1 cellular context compared by ENCODE assay signal in the genomic region with DNA sequence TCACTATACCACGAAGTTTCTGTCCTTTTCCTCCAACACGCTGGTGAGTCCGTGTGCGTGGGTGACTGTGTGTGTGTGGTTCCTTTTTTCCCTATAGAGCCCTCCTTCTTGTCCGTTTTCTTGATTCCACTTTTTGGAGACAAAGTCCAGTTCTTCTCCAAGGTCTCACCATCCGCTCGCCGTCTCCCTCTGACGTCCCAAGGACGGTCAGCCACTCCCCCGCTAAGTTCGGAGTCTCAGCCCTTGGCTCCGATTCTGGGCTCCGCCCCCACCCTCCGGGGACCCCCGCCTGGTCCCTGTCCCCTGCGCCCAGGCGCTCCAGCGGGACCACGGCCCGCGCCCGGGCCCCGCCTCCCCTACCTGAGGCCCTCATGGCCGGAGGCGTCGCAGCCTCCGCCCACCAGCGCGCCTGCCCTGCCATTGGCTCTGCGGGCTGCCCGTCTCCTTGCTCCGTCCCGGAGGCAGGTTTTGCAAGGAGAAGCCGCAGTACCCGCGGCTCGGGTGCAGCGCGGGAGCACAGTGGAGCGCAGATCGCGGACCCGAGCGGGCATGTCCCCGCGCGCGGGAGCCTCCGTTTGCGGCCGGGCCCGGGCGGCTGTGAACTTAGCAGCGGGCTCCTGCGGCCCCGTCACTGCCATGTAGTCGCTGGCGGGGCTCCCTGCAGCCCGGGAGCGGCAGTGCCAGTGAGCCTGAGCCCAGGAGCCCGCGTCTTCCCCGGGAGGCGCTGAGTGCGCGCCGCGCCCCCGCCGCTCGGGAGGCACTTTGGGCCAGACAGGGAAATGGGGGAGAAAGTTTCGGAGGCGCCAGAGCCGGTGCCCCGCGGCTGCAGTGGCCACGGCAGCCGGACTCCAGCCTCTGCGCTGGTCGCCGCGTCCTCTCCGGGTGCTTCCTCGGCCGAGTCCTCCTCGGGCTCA.
TF ChIP-seq lines count a peak whose summit lies in the region.

Gene MAST4 (plus strand): TSS at position 517 of the 914 bp plus-strand sequence. CDS start 263 bp downstream, at position 780.

TF ChIP-seq in HepG2, 621 proteins besides CTCF, POLR2A, EP300 and RAD21 (continued from another document and continues in another):
- TF ChIP-seq STAT6 (CRISPR knock-in tag; IDR thresholded peaks at IDR 0.05; ENCODE audit: borderline replicate concordance) (no peak), ZFP82 (CRISPR knock-in tag; IDR thresholded peaks at IDR 0.05; ENCODE audit: borderline replicate concordance) (no peak), ZNF263 (CRISPR knock-in tag; IDR thresholded peaks at IDR 0.05) (peak; percentile 92), ZNF331 (CRISPR knock-in tag; IDR thresholded peaks at IDR 0.05) (0 out of 2 replicates have a peak, but pooled peaks have one; percentile 16), NFRKB (IDR thresholded peaks at IDR 0.05) (no peak), GABPA (IDR thresholded peaks at IDR 0.05; ENCODE audit: low read depth, low read length) (no peak; the same call in 1 of the 2 replicates), GABPA (CRISPR knock-in tag; IDR thresholded peaks at IDR 0.05; ENCODE audit: low read depth) (no peak), ZNF143 (CRISPR knock-in tag; IDR thresholded peaks at IDR 0.05) (no peak), ZNF546 (CRISPR knock-in tag; conservative IDR thresholded peaks at IDR 0.05) (no peak), ISX (CRISPR knock-in tag; conservative IDR thresholded peaks at IDR 0.05) (no peak), HNF1A (IDR thresholded peaks at IDR 0.05; ENCODE audit: low read depth) (no peak), HNF1A (CRISPR knock-in tag; IDR thresholded peaks at IDR 0.05; ENCODE audit: borderline replicate concordance) (no peak), ZSCAN9 (CRISPR knock-in tag; IDR thresholded peaks at IDR 0.05; ENCODE audit: borderline replicate concordance) (no peak), GFI1 (CRISPR knock-in tag; IDR thresholded peaks at IDR 0.05; ENCODE audit: borderline replicate concordance) (no peak), SP2 (CRISPR knock-in tag; IDR thresholded peaks at IDR 0.05) (peak; percentile 95), REL (CRISPR knock-in tag; conservative IDR thresholded peaks at IDR 0.05) (no peak), TAF1 (CRISPR knock-in tag; IDR thresholded peaks at IDR 0.05) (peak; percentile 28; the same call in 1 of the 2 replicates), FLYWCH1 (CRISPR knock-in tag; IDR thresholded peaks at IDR 0.05) (no peak), ATRX (CRISPR knock-in tag; IDR thresholded peaks at IDR 0.05; ENCODE audit: borderline replicate concordance) (no peak), KAT8 (CRISPR knock-in tag; IDR thresholded peaks at IDR 0.05) (no peak), ZNF224 (CRISPR knock-in tag; IDR thresholded peaks at IDR 0.05) (no peak), CENPX (CRISPR knock-in tag; IDR thresholded peaks at IDR 0.05) (no peak), HDAC6 (IDR thresholded peaks at IDR 0.05; ENCODE audit: low read depth, low read length) (no peak), ZKSCAN5 (CRISPR knock-in tag; IDR thresholded peaks at IDR 0.05) (no peak), ZNF333 (CRISPR knock-in tag; IDR thresholded peaks at IDR 0.05; ENCODE audit: borderline replicate concordance) (no peak), ZNF75D (CRISPR knock-in tag; IDR thresholded peaks at IDR 0.05; ENCODE audit: borderline replicate concordance) (no peak), NFYC (CRISPR knock-in tag; IDR thresholded peaks at IDR 0.05) (peak; percentile 92), ZNF24 (IDR thresholded peaks at IDR 0.05) (no peak), MTA1 (CRISPR knock-in tag; IDR thresholded peaks at IDR 0.05; ENCODE audit: borderline replicate concordance) (peak; percentile 32; the same call in 1 of the 2 replicates)
- TF ChIP-seq, protein P1, sequence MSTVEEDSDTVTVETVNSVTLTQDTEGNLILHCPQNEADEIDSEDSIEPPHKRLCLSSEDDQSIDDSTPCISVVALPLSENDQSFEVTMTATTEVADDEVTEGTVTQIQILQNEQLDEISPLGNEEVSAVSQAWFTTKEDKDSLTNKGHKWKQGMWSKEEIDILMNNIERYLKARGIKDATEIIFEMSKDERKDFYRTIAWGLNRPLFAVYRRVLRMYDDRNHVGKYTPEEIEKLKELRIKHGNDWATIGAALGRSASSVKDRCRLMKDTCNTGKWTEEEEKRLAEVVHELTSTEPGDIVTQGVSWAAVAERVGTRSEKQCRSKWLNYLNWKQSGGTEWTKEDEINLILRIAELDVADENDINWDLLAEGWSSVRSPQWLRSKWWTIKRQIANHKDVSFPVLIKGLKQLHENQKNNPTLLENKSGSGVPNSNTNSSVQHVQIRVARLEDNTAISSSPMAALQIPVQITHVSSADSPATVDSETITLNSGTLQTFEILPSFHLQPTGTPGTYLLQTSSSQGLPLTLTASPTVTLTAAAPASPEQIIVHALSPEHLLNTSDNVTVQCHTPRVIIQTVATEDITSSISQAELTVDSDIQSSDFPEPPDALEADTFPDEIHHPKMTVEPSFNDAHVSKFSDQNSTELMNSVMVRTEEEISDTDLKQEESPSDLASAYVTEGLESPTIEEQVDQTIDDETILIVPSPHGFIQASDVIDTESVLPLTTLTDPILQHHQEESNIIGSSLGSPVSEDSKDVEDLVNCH (CRISPR knock-in tag; IDR thresholded peaks at IDR 0.05): no peak
- TF ChIP-seq, protein P2, sequence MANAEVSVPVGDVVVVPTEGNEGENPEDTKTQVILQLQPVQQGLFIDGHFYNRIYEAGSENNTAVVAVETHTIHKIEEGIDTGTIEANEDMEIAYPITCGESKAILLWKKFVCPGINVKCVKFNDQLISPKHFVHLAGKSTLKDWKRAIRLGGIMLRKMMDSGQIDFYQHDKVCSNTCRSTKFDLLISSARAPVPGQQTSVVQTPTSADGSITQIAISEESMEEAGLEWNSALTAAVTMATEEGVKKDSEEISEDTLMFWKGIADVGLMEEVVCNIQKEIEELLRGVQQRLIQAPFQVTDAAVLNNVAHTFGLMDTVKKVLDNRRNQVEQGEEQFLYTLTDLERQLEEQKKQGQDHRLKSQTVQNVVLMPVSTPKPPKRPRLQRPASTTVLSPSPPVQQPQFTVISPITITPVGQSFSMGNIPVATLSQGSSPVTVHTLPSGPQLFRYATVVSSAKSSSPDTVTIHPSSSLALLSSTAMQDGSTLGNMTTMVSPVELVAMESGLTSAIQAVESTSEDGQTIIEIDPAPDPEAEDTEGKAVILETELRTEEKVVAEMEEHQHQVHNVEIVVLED (CRISPR knock-in tag; IDR thresholded peaks at IDR 0.05; ENCODE audit: borderline replicate concordance): 0 out of 2 replicates have a peak, but pooled peaks have one; percentile 56
- TF ChIP-seq, protein P3, sequence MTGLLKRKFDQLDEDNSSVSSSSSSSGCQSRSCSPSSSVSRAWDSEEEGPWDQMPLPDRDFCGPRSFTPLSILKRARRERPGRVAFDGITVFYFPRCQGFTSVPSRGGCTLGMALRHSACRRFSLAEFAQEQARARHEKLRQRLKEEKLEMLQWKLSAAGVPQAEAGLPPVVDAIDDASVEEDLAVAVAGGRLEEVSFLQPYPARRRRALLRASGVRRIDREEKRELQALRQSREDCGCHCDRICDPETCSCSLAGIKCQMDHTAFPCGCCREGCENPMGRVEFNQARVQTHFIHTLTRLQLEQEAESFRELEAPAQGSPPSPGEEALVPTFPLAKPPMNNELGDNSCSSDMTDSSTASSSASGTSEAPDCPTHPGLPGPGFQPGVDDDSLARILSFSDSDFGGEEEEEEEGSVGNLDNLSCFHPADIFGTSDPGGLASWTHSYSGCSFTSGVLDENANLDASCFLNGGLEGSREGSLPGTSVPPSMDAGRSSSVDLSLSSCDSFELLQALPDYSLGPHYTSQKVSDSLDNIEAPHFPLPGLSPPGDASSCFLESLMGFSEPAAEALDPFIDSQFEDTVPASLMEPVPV (CRISPR knock-in tag; IDR thresholded peaks at IDR 0.05): no peak
- TF ChIP-seq, protein P4, sequence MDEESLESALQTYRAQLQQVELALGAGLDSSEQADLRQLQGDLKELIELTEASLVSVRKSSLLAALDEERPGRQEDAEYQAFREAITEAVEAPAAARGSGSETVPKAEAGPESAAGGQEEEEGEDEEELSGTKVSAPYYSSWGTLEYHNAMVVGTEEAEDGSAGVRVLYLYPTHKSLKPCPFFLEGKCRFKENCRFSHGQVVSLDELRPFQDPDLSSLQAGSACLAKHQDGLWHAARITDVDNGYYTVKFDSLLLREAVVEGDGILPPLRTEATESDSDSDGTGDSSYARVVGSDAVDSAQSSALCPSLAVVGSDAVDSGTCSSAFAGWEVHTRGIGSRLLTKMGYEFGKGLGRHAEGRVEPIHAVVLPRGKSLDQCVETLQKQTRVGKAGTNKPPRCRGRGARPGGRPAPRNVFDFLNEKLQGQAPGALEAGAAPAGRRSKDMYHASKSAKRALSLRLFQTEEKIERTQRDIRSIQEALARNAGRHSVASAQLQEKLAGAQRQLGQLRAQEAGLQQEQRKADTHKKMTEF (CRISPR knock-in tag; IDR thresholded peaks at IDR 0.05): no peak
- TF ChIP-seq, protein P5, sequence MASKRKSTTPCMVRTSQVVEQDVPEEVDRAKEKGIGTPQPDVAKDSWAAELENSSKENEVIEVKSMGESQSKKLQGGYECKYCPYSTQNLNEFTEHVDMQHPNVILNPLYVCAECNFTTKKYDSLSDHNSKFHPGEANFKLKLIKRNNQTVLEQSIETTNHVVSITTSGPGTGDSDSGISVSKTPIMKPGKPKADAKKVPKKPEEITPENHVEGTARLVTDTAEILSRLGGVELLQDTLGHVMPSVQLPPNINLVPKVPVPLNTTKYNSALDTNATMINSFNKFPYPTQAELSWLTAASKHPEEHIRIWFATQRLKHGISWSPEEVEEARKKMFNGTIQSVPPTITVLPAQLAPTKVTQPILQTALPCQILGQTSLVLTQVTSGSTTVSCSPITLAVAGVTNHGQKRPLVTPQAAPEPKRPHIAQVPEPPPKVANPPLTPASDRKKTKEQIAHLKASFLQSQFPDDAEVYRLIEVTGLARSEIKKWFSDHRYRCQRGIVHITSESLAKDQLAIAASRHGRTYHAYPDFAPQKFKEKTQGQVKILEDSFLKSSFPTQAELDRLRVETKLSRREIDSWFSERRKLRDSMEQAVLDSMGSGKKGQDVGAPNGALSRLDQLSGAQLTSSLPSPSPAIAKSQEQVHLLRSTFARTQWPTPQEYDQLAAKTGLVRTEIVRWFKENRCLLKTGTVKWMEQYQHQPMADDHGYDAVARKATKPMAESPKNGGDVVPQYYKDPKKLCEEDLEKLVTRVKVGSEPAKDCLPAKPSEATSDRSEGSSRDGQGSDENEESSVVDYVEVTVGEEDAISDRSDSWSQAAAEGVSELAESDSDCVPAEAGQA (IDR thresholded peaks at IDR 0.05; ENCODE audit: low read depth): no peak
- TF ChIP-seq, protein P5 (CRISPR knock-in tag; IDR thresholded peaks at IDR 0.05; ENCODE audit: borderline replicate concordance): no peak
